Comparison of ENCODE assay signal across 12 cellular contexts in the genomic region with DNA sequence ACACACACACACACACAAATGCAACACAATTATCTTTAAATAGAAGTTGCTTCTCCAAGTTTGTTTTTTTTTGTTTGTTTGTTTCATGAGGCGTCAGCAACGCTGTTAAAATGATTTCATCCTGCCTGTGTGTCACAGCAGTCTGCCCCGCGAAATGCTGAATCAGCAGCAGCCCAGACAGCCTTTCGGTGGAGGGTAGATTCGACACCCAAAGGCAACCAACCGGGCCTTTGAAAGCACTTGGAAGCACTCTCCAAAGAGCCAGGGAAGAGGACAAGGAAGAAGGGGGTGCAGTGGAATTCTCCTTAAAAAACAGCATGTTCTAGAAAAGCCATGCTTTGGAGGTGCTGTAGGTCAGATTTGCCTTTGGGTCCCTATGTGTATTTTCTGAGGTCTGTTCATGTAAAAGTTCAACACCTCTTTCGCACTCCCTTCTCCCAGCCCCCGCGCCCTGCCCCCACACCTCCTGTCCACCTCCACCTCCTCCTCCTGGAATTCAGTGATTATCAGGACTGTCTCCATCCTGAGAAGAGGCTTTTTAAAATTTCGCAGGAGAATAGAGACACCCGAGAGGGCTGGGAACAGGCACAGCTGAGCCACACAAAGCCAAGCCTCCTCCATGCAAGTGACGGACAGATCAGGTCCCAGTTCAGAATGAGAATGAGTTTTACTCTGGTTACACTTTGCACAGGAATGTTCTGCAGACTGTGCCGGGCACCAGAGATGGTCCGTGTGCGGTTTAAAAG.
A peak's percentile ranks its signal among the peaks of the same experiment; 100 is the strongest.
DNase-seq lines count a peak whose midpoint lies in the region; ATAC-seq and TF ChIP-seq lines count a peak whose summit lies in the region.
"Had no signal": no experiment of that assay in that cellular context is flagged by ENCODE, and none has a peak within 500 bp of the region (broad histone marks: within the 10 kb centered on the region; RNA-seq: fewer than 3 reads in every experiment).

No MANE protein-coding gene starts in this region.

- BruUV-seq in Calu3 (replicated peaks; lab: Mats Ljungman, UMichigan), result no TSS peak

- ATAC-seq in WTC11 (peak; percentile 78), right cardiac atrium (no peak), GM19328 (IDR thresholded peaks at IDR 0.05; ENCODE audit: unreplicated experiment) (no peak), HG02981 (IDR thresholded peaks at IDR 0.05; ENCODE audit: unreplicated experiment) (no peak)
- ATAC-seq: naive thymus-derived CD8-positive, alpha-beta T cell; SK-N-SH treated with all-trans-retinoic acid at 6 μM for 48 hours had no signal

- CTCF ChIA-PET in Calu3 (lab: Charles Lee) (no interaction called here), WTC11 (lab: Charles Lee) (no interaction called here)

- H3K27ac ChIP-seq in right cardiac atrium (ENCODE audit: low read length), result peak overlapping the region; percentile 59

- intact Hi-C loops in Calu3 (cut with micrococcal nuclease; ENCODE audit: unreplicated experiment), result no loop called here
- intact Hi-C loops in right cardiac atrium (cut with DNase I), result no loop called here

- H3K27ac Mint-ChIP-seq in Calu3 (ENCODE audit: unreplicated experiment), result peak overlapping the region; percentile 53
- peak overlapping the region; percentile 96; the same call in 1 of the 2 replicates for H3K27ac Mint-ChIP-seq in WTC11
- no peak overlapping the region for H3K27ac Mint-ChIP-seq in progenitor cell of endocrine pancreas

- no peaks in the 10 kb centered on the region for H3K27me3 ChIP-seq in right cardiac atrium (ENCODE audit: control insufficient read depth, insufficient read depth)

- WGBS in right cardiac atrium, result 61% methylated on average over 16 of the region's 16 CpGs

- DNase-seq in Calu3 (no peak), WTC11 (ENCODE audit: low spot score) (peak; percentile 38), right cardiac atrium (peak in 2 of 3 donors; percentile 39 to 62), progenitor cell of endocrine pancreas (ENCODE audit: low spot score, unreplicated experiment) (no peak), putamen (ENCODE audit: low spot score) (no peak), SW 1271 (lab: John Stamatoyannopoulos, UW) (no peak)
- DNase-seq: DMS 273 treated with DMSO at 0.1 percent for 48 hours; naive thymus-derived CD8-positive, alpha-beta T cell; NCI-H1417 treated with DMSO at 0.1 percent for 48 hours had no signal

- H3K27me3 Mint-ChIP-seq in Calu3 (ENCODE audit: unreplicated experiment) (no peaks in the 10 kb centered on the region), WTC11 (ENCODE audit: low read depth) (no peaks in the 10 kb centered on the region), progenitor cell of endocrine pancreas (no peaks in the 10 kb centered on the region)
- H3K27me3 Mint-ChIP-seq: naive thymus-derived CD8-positive, alpha-beta T cell had no signal

- H3K36me3 Mint-ChIP-seq in Calu3 (ENCODE audit: insufficient read depth, unreplicated experiment), result peaks cover 13% of the 10 kb centered on the region
- H3K36me3 Mint-ChIP-seq in WTC11, result no peaks in the 10 kb centered on the region
- peaks cover 2% of the 10 kb centered on the region for H3K36me3 Mint-ChIP-seq in progenitor cell of endocrine pancreas (ENCODE audit: insufficient read depth)

- H3K4me1 Mint-ChIP-seq in Calu3 (ENCODE audit: low read depth, unreplicated experiment) (peaks cover 15% of the 10 kb centered on the region), WTC11 (peaks cover 30% of the 10 kb centered on the region), progenitor cell of endocrine pancreas (ENCODE audit: low read depth) (peaks cover 24% of the 10 kb centered on the region)

- no peak overlapping the region for H3K4me3 Mint-ChIP-seq in Calu3 (ENCODE audit: low read depth, unreplicated experiment)
- no peak overlapping the region; the same call in 1 of the 2 replicates for H3K4me3 Mint-ChIP-seq in WTC11
- H3K4me3 Mint-ChIP-seq in progenitor cell of endocrine pancreas (ENCODE audit: low read depth), result peak overlapping the region; percentile 43
- H3K4me3 Mint-ChIP-seq: naive thymus-derived CD8-positive, alpha-beta T cell had no signal

- H3K9me3 ChIP-seq in right cardiac atrium (ENCODE audit: control insufficient read depth, low read length), result no peaks in the 10 kb centered on the region

- POLR2A ChIA-PET in WTC11 (lab: Charles Lee), result no interaction called here

- no peak overlapping the region for H3K4me3 ChIP-seq in right cardiac atrium (ENCODE audit: low read length)

- H3K9me3 Mint-ChIP-seq in Calu3 (ENCODE audit: low read depth, unreplicated experiment) (no peaks in the 10 kb centered on the region), WTC11 (no peaks in the 10 kb centered on the region), progenitor cell of endocrine pancreas (ENCODE audit: low read depth) (no peaks in the 10 kb centered on the region)
- H3K9me3 Mint-ChIP-seq: naive thymus-derived CD8-positive, alpha-beta T cell had no signal

- peaks cover 24% of the 10 kb centered on the region for H3K4me1 ChIP-seq in right cardiac atrium (ENCODE audit: control insufficient read depth, insufficient read depth, low read length)

- no peak for TF ChIP-seq CTCF in Calu3 (IDR thresholded peaks at IDR 0.05; ENCODE audit: unreplicated experiment)
- TF ChIP-seq CTCF in WTC11 (IDR thresholded peaks at IDR 0.05), result no peak
- TF ChIP-seq CTCF in progenitor cell of endocrine pancreas (IDR thresholded peaks at IDR 0.05; ENCODE audit: unreplicated experiment), result no peak

TF ChIP-seq in WTC11, 78 proteins besides CTCF, POLR2A, EP300 and RAD21:
- no peak for TF ChIP-seq NR3C1 (CRISPR knock-in tag; conservative IDR thresholded peaks at IDR 0.05; ENCODE audit: low read depth)
- TF ChIP-seq, protein P1, sequence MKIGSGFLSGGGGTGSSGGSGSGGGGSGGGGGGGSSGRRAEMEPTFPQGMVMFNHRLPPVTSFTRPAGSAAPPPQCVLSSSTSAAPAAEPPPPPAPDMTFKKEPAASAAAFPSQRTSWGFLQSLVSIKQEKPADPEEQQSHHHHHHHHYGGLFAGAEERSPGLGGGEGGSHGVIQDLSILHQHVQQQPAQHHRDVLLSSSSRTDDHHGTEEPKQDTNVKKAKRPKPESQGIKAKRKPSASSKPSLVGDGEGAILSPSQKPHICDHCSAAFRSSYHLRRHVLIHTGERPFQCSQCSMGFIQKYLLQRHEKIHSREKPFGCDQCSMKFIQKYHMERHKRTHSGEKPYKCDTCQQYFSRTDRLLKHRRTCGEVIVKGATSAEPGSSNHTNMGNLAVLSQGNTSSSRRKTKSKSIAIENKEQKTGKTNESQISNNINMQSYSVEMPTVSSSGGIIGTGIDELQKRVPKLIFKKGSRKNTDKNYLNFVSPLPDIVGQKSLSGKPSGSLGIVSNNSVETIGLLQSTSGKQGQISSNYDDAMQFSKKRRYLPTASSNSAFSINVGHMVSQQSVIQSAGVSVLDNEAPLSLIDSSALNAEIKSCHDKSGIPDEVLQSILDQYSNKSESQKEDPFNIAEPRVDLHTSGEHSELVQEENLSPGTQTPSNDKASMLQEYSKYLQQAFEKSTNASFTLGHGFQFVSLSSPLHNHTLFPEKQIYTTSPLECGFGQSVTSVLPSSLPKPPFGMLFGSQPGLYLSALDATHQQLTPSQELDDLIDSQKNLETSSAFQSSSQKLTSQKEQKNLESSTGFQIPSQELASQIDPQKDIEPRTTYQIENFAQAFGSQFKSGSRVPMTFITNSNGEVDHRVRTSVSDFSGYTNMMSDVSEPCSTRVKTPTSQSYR (CRISPR knock-in tag; IDR thresholded peaks at IDR 0.05), result no peak
- TF ChIP-seq TEAD1 (CRISPR knock-in tag; IDR thresholded peaks at IDR 0.05), result no peak
- TF ChIP-seq FOXP1 (CRISPR knock-in tag; IDR thresholded peaks at IDR 0.05; ENCODE audit: borderline replicate concordance), result no peak
- TF ChIP-seq CBFB (CRISPR knock-in tag; IDR thresholded peaks at IDR 0.05; ENCODE audit: low read depth), result no peak

Comparison
In these comparisons a context has a peak if more than half of its experiments do, and no peak if none do; other contexts are left out.
1. DNase-seq: peak in WTC11 (single experiment) and right cardiac atrium (2 of 3); none in Calu3 (single experiment), progenitor cell of endocrine pancreas (single experiment), putamen (single experiment) and SW 1271 (0 of 2).